ENCODE assay signal across 9 cellular contexts in the genomic region with DNA sequence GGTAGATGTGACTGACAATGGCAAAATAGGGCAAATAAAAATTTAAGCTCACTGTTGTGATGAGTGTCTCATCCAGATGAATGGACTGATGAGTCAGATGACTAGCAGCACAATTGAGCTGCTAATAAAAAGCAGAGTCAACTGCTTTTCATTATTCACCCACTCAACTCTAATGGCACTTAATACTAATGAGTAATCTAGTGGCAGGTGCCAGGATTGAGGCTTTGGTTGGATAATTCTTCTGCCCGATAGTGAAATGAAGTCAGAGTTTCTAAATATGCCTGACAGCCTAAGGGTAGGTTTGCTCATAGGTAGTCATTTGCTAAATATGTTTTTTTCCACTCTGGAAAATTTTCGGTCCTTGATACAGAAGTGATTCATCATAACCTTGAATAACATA. TPM values are rescaled to one million over a fixed set of nuclear protein-coding genes. Genes with fewer than 3 reads are reported as not detected.
DNase-seq lines count a peak whose midpoint lies in the region; ATAC-seq and TF ChIP-seq lines count a peak whose summit lies in the region.
"Had no signal": no experiment of that assay in that cellular context is flagged by ENCODE, and none has a peak within 500 bp of the region (broad histone marks: within the 10 kb centered on the region; RNA-seq: fewer than 3 reads in every experiment).

No MANE protein-coding gene starts in this region.

- POLR2A ChIA-PET in activated CD4-positive, alpha-beta memory T cell treated with anti-CD3 and anti-CD28 coated beads for 36 hours (lab: Charles Lee), result interaction anchor here (1.2 to 6.1 kb wide), 3 partner anchors 9 to 177 kb away, joined by 4 to 96 read pairs (median 13); partner anchors contain the start of genes CXCR3, OGT and TAF1

- TF ChIP-seq CTCF in transverse colon (IDR thresholded peaks at IDR 0.05) (no peak), GM23338 (conservative IDR thresholded peaks at IDR 0.05; ENCODE audit: low read depth in 2 of 2) (no peak)

- in situ Hi-C loops in transverse colon (cut with MboI; ENCODE audit: low pct_ligation_motif_present in 1 of 4, low pct_unique_long_range_greater_than_20kb in 1 of 4, low sequenced_read_pairs in 3 of 4), result no loop called here

- no peaks in the 10 kb centered on the region for H3K27me3 Mint-ChIP-seq in activated CD4-positive, alpha-beta memory T cell treated with anti-CD3 and anti-CD28 coated beads for 36 hours
- peaks cover 4% of the 10 kb centered on the region for H3K27me3 Mint-ChIP-seq in GM23338 (ENCODE audit: insufficient read depth, low read depth, poor library complexity)

- peaks cover 71% of the 10 kb centered on the region for H3K36me3 Mint-ChIP-seq in activated CD4-positive, alpha-beta memory T cell treated with anti-CD3 and anti-CD28 coated beads for 36 hours
- peaks cover 64% of the 10 kb centered on the region for H3K36me3 Mint-ChIP-seq in GM23338 (ENCODE audit: low read depth)

- H3K9me3 Mint-ChIP-seq in activated CD4-positive, alpha-beta memory T cell treated with anti-CD3 and anti-CD28 coated beads for 36 hours, result no peaks in the 10 kb centered on the region
- H3K9me3 Mint-ChIP-seq in GM23338, result no peaks in the 10 kb centered on the region

- peak overlapping the region; percentile 91 for H3K27ac Mint-ChIP-seq in activated CD4-positive, alpha-beta memory T cell treated with anti-CD3 and anti-CD28 coated beads for 36 hours
- H3K27ac Mint-ChIP-seq in GM23338, result no peak overlapping the region

- H3K4me1 ChIP-seq in transverse colon (peaks cover 3 to 58% (median 19%) of the 10 kb centered on the region in 4 donors), GM23338 (ENCODE audit: insufficient read depth) (peaks cover 19% of the 10 kb centered on the region)

- DNase-seq in Right ventricle myocardium superior (no peak), cardiac septum (ENCODE audit: low spot score) (no peak), left cardiac atrium (no peak), transverse colon (no peak), GM23338 (ENCODE audit: low spot score) (no peak)
- no peak for DNase-seq in activated CD4-positive, alpha-beta memory T cell treated with anti-CD3 and anti-CD28 coated beads for 36 hours

- H2AFZ ChIP-seq in GM23338, result no peak overlapping the region

- H3K4me3 Mint-ChIP-seq in activated CD4-positive, alpha-beta memory T cell treated with anti-CD3 and anti-CD28 coated beads for 36 hours, result peak overlapping the region; percentile 75
- H3K4me3 Mint-ChIP-seq in GM23338, result no peak overlapping the region

- H3K36me3 ChIP-seq in transverse colon (peaks cover 0 to 7% (median 0%) of the 10 kb centered on the region in 4 donors), GM23338 (ENCODE audit: insufficient read depth) (peaks cover 19% of the 10 kb centered on the region; the same call in 1 of the 2 replicates)

- H4K20me1 ChIP-seq in GM23338 (replicated peaks; ENCODE audit: insufficient read depth), result peaks cover 46% of the 10 kb centered on the region

- H3K79me2 ChIP-seq in GM23338 (replicated peaks; ENCODE audit: insufficient read depth), result peaks cover 96% of the 10 kb centered on the region

- no peak for TF ChIP-seq EP300 in transverse colon (IDR thresholded peaks at IDR 0.05; ENCODE audit: low read depth)

- ATAC-seq in Right ventricle myocardium superior (ENCODE audit: poor library complexity) (peak; percentile 77), left cardiac atrium (peak; percentile 55 to 90), HG02884 (IDR thresholded peaks at IDR 0.05; ENCODE audit: unreplicated experiment) (no peak), HG03571 (IDR thresholded peaks at IDR 0.05; ENCODE audit: unreplicated experiment) (no peak), GM23338 (no peak)

- H3F3A ChIP-seq in GM23338 (replicated peaks; ENCODE audit: low read depth), result no peaks in the 10 kb centered on the region

- H3K27ac ChIP-seq in transverse colon (peak overlapping the region in 3 of 4 donors; percentile 1 to 29 (median 20)), GM23338 (ENCODE audit: low read depth) (no peak overlapping the region)
- H3K27ac ChIP-seq: SJSA1 had no signal

- intact Hi-C loops in Right ventricle myocardium superior (cut with DNase I) (no loop called here), cardiac septum (cut with DNase I) (no loop called here), left cardiac atrium (cut with DNase I) (no loop called here), transverse colon (cut with DNase I; ENCODE audit: low total_unique reads) (no loop called here)
- intact Hi-C loops in activated CD4-positive, alpha-beta memory T cell treated with anti-CD3 and anti-CD28 coated beads for 36 hours (cut with micrococcal nuclease), result no loop called here

- H3K27me3 ChIP-seq in transverse colon (no peaks in the 10 kb centered on the region), GM23338 (ENCODE audit: insufficient read depth) (no peaks in the 10 kb centered on the region)
- H3K27me3 ChIP-seq: SJSA1 had no signal

- H3K9me3 ChIP-seq in transverse colon, result no peaks in the 10 kb centered on the region
- H3K9me3 ChIP-seq: SJSA1 had no signal

- WGBS in transverse colon (ENCODE audit: low coverage in 1 of 2), 2 donors, result 48% methylated on average over 2 of the region's 2 CpGs; no CpG with 5 or more reads in 1 of the 2 donors

- H3K4me3 ChIP-seq in transverse colon (no peak overlapping the region), GM23338 (no peak overlapping the region)
- H3K4me3 ChIP-seq: SJSA1 had no signal

- TF ChIP-seq POLR2A in transverse colon (IDR thresholded peaks at IDR 0.05), result no peak

- H3K9me2 ChIP-seq in GM23338 (ENCODE audit: insufficient read depth), result no peaks in the 10 kb centered on the region

- CTCF ChIA-PET in activated CD4-positive, alpha-beta memory T cell treated with anti-CD3 and anti-CD28 coated beads for 36 hours (lab: Charles Lee), result interaction anchor here (1.1 kb wide), 1 partner anchor 9 kb away, joined by 6 read pairs; no protein-coding TSS in a partner anchor

- H3K4me1 Mint-ChIP-seq in activated CD4-positive, alpha-beta memory T cell treated with anti-CD3 and anti-CD28 coated beads for 36 hours (ENCODE audit: low read depth), result peaks cover 60% of the 10 kb centered on the region
- peaks cover 41% of the 10 kb centered on the region for H3K4me1 Mint-ChIP-seq in GM23338

- H3K4me2 ChIP-seq in GM23338, result no peak overlapping the region

TF ChIP-seq in GM23338, 12 proteins besides CTCF, POLR2A, EP300 and RAD21:
- TF ChIP-seq, protein P1, sequence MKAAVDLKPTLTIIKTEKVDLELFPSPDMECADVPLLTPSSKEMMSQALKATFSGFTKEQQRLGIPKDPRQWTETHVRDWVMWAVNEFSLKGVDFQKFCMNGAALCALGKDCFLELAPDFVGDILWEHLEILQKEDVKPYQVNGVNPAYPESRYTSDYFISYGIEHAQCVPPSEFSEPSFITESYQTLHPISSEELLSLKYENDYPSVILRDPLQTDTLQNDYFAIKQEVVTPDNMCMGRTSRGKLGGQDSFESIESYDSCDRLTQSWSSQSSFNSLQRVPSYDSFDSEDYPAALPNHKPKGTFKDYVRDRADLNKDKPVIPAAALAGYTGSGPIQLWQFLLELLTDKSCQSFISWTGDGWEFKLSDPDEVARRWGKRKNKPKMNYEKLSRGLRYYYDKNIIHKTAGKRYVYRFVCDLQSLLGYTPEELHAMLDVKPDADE (IDR thresholded peaks at IDR 0.05), result no peak
- TF ChIP-seq NANOG (IDR thresholded peaks at IDR 0.05; ENCODE audit: borderline replicate concordance) (no peak), REST (IDR thresholded peaks at IDR 0.05; ENCODE audit: unreplicated experiment) (no peak), STAT1 (IDR thresholded peaks at IDR 0.05; ENCODE audit: unreplicated experiment) (no peak), JUNB (IDR thresholded peaks at IDR 0.05; ENCODE audit: unreplicated experiment) (no peak), ZNF114 (CRISPR knock-in tag; IDR thresholded peaks at IDR 0.05) (no peak)
TF ChIP-seq in GM23338: peak in this region for 0.

RNA-seq across cellular contexts. Expression of gene OGT, which starts 10.4 kb away (rescaled TPM):
- total RNA-seq in Right ventricle myocardium superior (72.7 TPM), cardiac septum (88.0 TPM), left cardiac atrium (10 to 100 TPM; 64.7 to 68.8 TPM), transverse colon (100 to 1,000 TPM; 146 to 307 (median 237) TPM)
- 100 to 1,000 TPM; 280 to 304 TPM for total RNA-seq in activated CD4-positive, alpha-beta memory T cell treated with anti-CD3 and anti-CD28 coated beads for 36 hours
- 128 and 163 TPM in 2 replicates for total RNA-seq in GM23338 (2014; rRNA removed; shearing (Covaris generic))
- polyA plus RNA-seq in GM23338 (2016; fragmentation: Nextera tagmentation; extraction: Ambion mirVana), result 35.5 and 43.3 TPM in 2 replicates

RNA-seq across cellular contexts. Expression of gene GCNA, which starts 34.9 kb away (rescaled TPM):
- total RNA-seq in Right ventricle myocardium superior (2.2 TPM), cardiac septum (1.4 TPM), left cardiac atrium (1 to 10 TPM; 1.2 to 1.3 TPM), transverse colon (1 to 10 TPM; 1.9 to 3.7 (median 3.0) TPM)
- 1 to 10 TPM; 3.2 to 3.4 TPM for total RNA-seq in activated CD4-positive, alpha-beta memory T cell treated with anti-CD3 and anti-CD28 coated beads for 36 hours
- 1.5 and 2.7 TPM in 2 replicates for total RNA-seq in GM23338 (2014; rRNA removed; shearing (Covaris generic))
- polyA plus RNA-seq in GM23338 (2016; fragmentation: Nextera tagmentation; extraction: Ambion mirVana), result 0.63 and 1.2 TPM in 2 replicates

Comparison
In these comparisons a context has a peak if more than half of its experiments do, and no peak if none do; other contexts are left out.
1. ATAC-seq: peak in Right ventricle myocardium superior (single experiment) and left cardiac atrium (2 of 2); none in HG02884 (single experiment), HG03571 (single experiment) and GM23338 (single experiment).